In genomic region chr9:71716138-71716909, GRCh38 we compare ENCODE assay signal across 11 cellular contexts. TPM values are rescaled to one million over a fixed set of nuclear protein-coding genes. Genes with fewer than 3 reads are reported as not detected.
A peak's percentile ranks its signal among the peaks of the same experiment; 100 is the strongest.
DNase-seq lines count a peak whose midpoint lies in the region; ATAC-seq, FAIRE-seq and TF ChIP-seq lines count a peak whose summit lies in the region.
"Had no signal": no experiment of that assay in that cellular context is flagged by ENCODE, and none has a peak within 500 bp of the region (broad histone marks: within the 10 kb centered on the region; RNA-seq: fewer than 3 reads in every experiment).

No MANE protein-coding gene starts in this region.

- peaks cover 48% of the 10 kb centered on the region for H3K36me3 ChIP-seq in mammary epithelial cell (ENCODE audit: insufficient read depth, low read length)
- H3K36me3 ChIP-seq in small intestine (ENCODE audit: control insufficient read depth in 2 of 2, insufficient read depth in 2 of 2, low read length in 2 of 2): peaks cover 11 to 32% of the 10 kb centered on the region in 2 donors

- intact Hi-C loops in mammary epithelial cell (cut with micrococcal nuclease): loop anchor here (2.0 to 5.0 kb wide), 2 partner anchors 34 to 112 kb away; no protein-coding TSS in a partner anchor

- H3K27ac ChIP-seq in mammary epithelial cell (ENCODE audit: insufficient read depth, low read depth, low read length) (no peak overlapping the region), small intestine (ENCODE audit: low read depth in 1 of 2, low read length in 1 of 2) (no peak overlapping the region)
- H3K27ac ChIP-seq: suprapubic skin had no signal

- in situ Hi-C loops in mammary epithelial cell (cut with MboI; ENCODE audit: low sequenced_read_pairs in 2 of 2): loop anchor here in 1 of 2 donors (25.0 kb wide), 1 partner anchor 429 kb away; no protein-coding TSS in a partner anchor

- H3K4me2 ChIP-seq in mammary epithelial cell (ENCODE audit: insufficient read depth, low read depth, low read length): no peak overlapping the region

- H3K4me3 ChIP-seq in LNCaP clone FGC (ENCODE audit: low read depth, low read length) (no peak overlapping the region), mammary epithelial cell (replicated peaks in 1 of 3; ENCODE audit: insufficient read depth in 1 of 3, low read depth in 2 of 3, low read length in 3 of 3) (no peak overlapping the region), small intestine (ENCODE audit: low read depth in 1 of 2, low read length in 2 of 2) (no peak overlapping the region)
- H3K4me3 ChIP-seq: suprapubic skin had no signal

- TF ChIP-seq CTCF in LNCaP clone FGC (IDR thresholded peaks at IDR 0.05; ENCODE audit: control insufficient read depth, extremely low read depth, insufficient read depth): 0 out of 2 replicates have a peak, but pooled peaks have one; percentile 13
- TF ChIP-seq CTCF in mammary epithelial cell (conservative IDR thresholded peaks at IDR 0.05 in 1 of 2, IDR thresholded peaks at IDR 0.05 in 1 of 2; ENCODE audit: extremely low read depth in 1 of 2, insufficient read depth in 1 of 2, low read depth in 1 of 2, low read length in 2 of 2): peak; percentile 39 to 40

- dilution Hi-C loops in mammary epithelial cell (cut with HindIII; ENCODE audit: low sequenced_read_pairs): no loop called here

- no peaks in the 10 kb centered on the region for H3K27me3 ChIP-seq in mammary epithelial cell (ENCODE audit: insufficient read depth, low read length)
- no peaks in the 10 kb centered on the region for H3K27me3 ChIP-seq in small intestine (ENCODE audit: control insufficient read depth in 2 of 2, insufficient read depth in 2 of 2, low read length in 2 of 2)
- H3K27me3 ChIP-seq: suprapubic skin had no signal

- H3K9ac ChIP-seq in mammary epithelial cell (ENCODE audit: insufficient read depth, low read length): no peak overlapping the region

- peak; percentile 23 for DNase-seq in CD1c-positive myeloid dendritic cell (ENCODE audit: extremely low spot score)
- no peak for DNase-seq in LNCaP clone FGC (ENCODE audit: low read depth)
- DNase-seq in mammary epithelial cell: no peak
- DNase-seq in myocyte (ENCODE audit: low read depth): peak; percentile 20
- no peak for DNase-seq in small intestine
- DNase-seq in activated CD4-positive, alpha-beta T cell treated with anti-CD3 and anti-CD28 coated beads for 48 hours: no peak
- DNase-seq: GOT3 had no signal

- WGBS in mammary epithelial cell (ENCODE audit: low coverage, missing lambda C conversion rate): 93% methylated on average over 2 of the region's 2 CpGs
- WGBS in small intestine, 3 donors: 90 to 95% (median 93%) methylated on average over 2 of the region's 2 CpGs

- H3K4me1 ChIP-seq in mammary epithelial cell (ENCODE audit: insufficient read depth, low read length) (peaks cover 19% of the 10 kb centered on the region), small intestine (ENCODE audit: control insufficient read depth in 2 of 2, insufficient read depth in 1 of 2, low read depth in 1 of 2, low read length in 1 of 2) (no peaks in the 10 kb centered on the region)

- H2AFZ ChIP-seq in mammary epithelial cell (ENCODE audit: low read depth, low read length): no peak overlapping the region

- ATAC-seq in GM21737 (IDR thresholded peaks at IDR 0.05; ENCODE audit: unreplicated experiment) (no peak), HG02798 (IDR thresholded peaks at IDR 0.05; ENCODE audit: poor library complexity, unreplicated experiment) (no peak)
- ATAC-seq: activated naive CD4-positive, alpha-beta T cell treated with anti-CD3 and anti-CD28 coated beads, Interleukin-2, amount 50 U/mL, for 72 hours had no signal

- no peaks in the 10 kb centered on the region for H4K20me1 ChIP-seq in mammary epithelial cell (ENCODE audit: insufficient read depth, low read length)

- H3K79me2 ChIP-seq in mammary epithelial cell (ENCODE audit: insufficient read depth, low read length): peaks cover 8% of the 10 kb centered on the region

- CTCF ChIA-PET in mammary epithelial cell (lab: Charles Lee; ENCODE audit: low non-redundant PET): interaction anchor here (0.6 kb wide), 1 partner anchor 220 kb away, joined by 7 read pairs; no protein-coding TSS in a partner anchor

- H3K9me3 ChIP-seq in mammary epithelial cell (replicated peaks; ENCODE audit: insufficient read depth, low read length) (no peaks in the 10 kb centered on the region), small intestine (ENCODE audit: control insufficient read depth, low read depth) (no peaks in the 10 kb centered on the region)
- H3K9me3 ChIP-seq: suprapubic skin had no signal

- no TSS peak for BruUV-seq in mammary epithelial cell (replicated peaks; lab: Mats Ljungman, UMichigan)

- FAIRE-seq in small intestine (lab: Jason Lieb, UNC): no peak

RNA-seq across cellular contexts. Expression of gene CEMIP2, which starts 52.0 kb away (rescaled TPM):
- total RNA-seq in mammary epithelial cell (100 to 1,000 TPM in 1 of 2 donors, 10 to 100 TPM in 1; 76.4 to 398 TPM), myocyte (17.1 and 30.5 TPM in 2 replicates)
- polyA plus RNA-seq in mammary epithelial cell (110 TPM), small intestine (10 to 100 TPM; 29.5 to 42.6 (median 30.0) TPM)
- 139 TPM for polyA minus RNA-seq in mammary epithelial cell
- 31.7 TPM for polyA plus RNA-seq in myocyte (2012)

Comparison
In these comparisons a context has a peak if more than half of its experiments do, and no peak if none do; other contexts are left out.
1. DNase-seq: peak in CD1c-positive myeloid dendritic cell (single experiment) and myocyte (single experiment); none in LNCaP clone FGC (single experiment), mammary epithelial cell (single experiment), small intestine (single experiment) and activated CD4-positive, alpha-beta T cell treated with anti-CD3 and anti-CD28 coated beads for 48 hours (single experiment).